Comparison of ENCODE assay signal across 23 cellular contexts in the genomic region with DNA sequence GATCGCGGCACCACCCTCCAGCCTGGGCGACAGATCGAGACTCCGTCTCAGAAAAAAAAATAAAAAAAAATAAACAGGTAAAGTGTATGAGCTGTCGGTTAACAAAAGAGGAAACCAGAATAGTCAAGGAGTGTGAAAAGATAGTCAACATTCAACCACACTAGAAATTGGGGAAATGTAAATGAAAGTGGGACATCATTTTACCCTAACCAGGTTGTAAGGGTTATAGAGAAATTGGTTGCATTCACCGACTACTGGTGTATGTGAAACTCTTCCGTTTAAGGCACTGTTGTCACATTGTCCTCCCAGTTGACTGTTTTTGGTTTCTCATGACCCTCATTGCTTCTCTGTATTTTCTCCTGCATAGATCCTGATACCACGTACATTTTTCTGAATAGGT.
DNase-seq lines count a peak whose midpoint lies in the region; ATAC-seq, FAIRE-seq and TF ChIP-seq lines count a peak whose summit lies in the region.
"Had no signal": no experiment of that assay in that cellular context is flagged by ENCODE, and none has a peak within 500 bp of the region (broad histone marks: within the 10 kb centered on the region; RNA-seq: fewer than 3 reads in every experiment).

No MANE protein-coding gene starts in this region.

- H3K27me3 ChIP-seq in Peyer's patch = no peaks in the 10 kb centered on the region

- no peak overlapping the region for H3K27ac ChIP-seq in Peyer's patch
- H3K27ac ChIP-seq: C4-2B, PC-9, RWPE1, SK-N-MC had no signal

- peak overlapping the region; percentile 2 for H3K27ac Mint-ChIP-seq in activated CD8-positive, alpha-beta T cell treated with anti-CD3 and anti-CD28 coated beads for 36 hours
- H3K27ac Mint-ChIP-seq in activated CD8-positive, alpha-beta T cell treated with anti-CD3 and anti-CD28 coated beads, Interleukin-2, amount 10 ng/mL, durations not matched to agents 7 days and 5 days = no peak overlapping the region
- peak overlapping the region in 5 of 6 donors; percentile 2 to 75 (median 5) for H3K27ac Mint-ChIP-seq in immature natural killer cell
- H3K27ac Mint-ChIP-seq in stimulated activated naive B cell treated with anti-CD40 and anti-IgM and Interleukin-4, amounts not matched to agents 10 μg/mL and 1 μg/mL and 100 μg/mL, for 72 hours = peak overlapping the region; percentile 51
- H3K27ac Mint-ChIP-seq: GM23338 had no signal

- H3K36me3 ChIP-seq in Peyer's patch = peaks cover 0 to 40% (median 0%) of the 10 kb centered on the region in 3 donors

- no peak for DNase-seq in activated CD8-positive, alpha-beta T cell treated with anti-CD3 and anti-CD28 coated beads for 36 hours
- no peak for DNase-seq in activated CD8-positive, alpha-beta T cell treated with anti-CD3 and anti-CD28 coated beads, Interleukin-2, amount 10 ng/mL, durations not matched to agents 7 days and 5 days
- DNase-seq in GM18507 (ENCODE audit: extremely low spot score, insufficient read length, low read depth) = no peak
- DNase-seq in immature natural killer cell = no peak
- no peak for DNase-seq in stimulated activated naive B cell treated with anti-CD40 and anti-IgM and Interleukin-4, amounts not matched to agents 10 μg/mL and 1 μg/mL and 100 μg/mL, for 72 hours
- DNase-seq in Peyer's patch = no peak
- DNase-seq in epidermal melanocyte (ENCODE audit: insufficient read length, low spot score) = no peak
- DNase-seq: AML-193, KBM-7, MM.1S, NCI-H1048, NCI-H1417 treated with DMSO at 0.1 percent for 48 hours, NCI-H1930, NCI-H510A treated with DMSO at 0.1 percent for 48 hours, NCI-H748 treated with DMSO at 0.1 percent for 48 hours, PC-9, SHP77 treated with DMSO at 0.1 percent for 48 hours had no signal

- POLR2A ChIA-PET in activated CD8-positive, alpha-beta T cell treated with anti-CD3 and anti-CD28 coated beads for 36 hours (lab: Charles Lee) = interaction anchor here (0.6 kb wide), 1 partner anchor 149 kb away, joined by 3 read pairs; no protein-coding TSS in a partner anchor
- POLR2A ChIA-PET in activated CD8-positive, alpha-beta T cell treated with anti-CD3 and anti-CD28 coated beads, Interleukin-2, amount 10 ng/mL, durations not matched to agents 7 days and 5 days (lab: Charles Lee) = no interaction called here

- no peak for ATAC-seq in activated CD8-positive, alpha-beta T cell treated with anti-CD3 and anti-CD28 coated beads for 36 hours
- ATAC-seq in activated CD8-positive, alpha-beta T cell treated with anti-CD3 and anti-CD28 coated beads, Interleukin-2, amount 10 ng/mL, durations not matched to agents 7 days and 5 days = no peak
- peak; percentile 72 to 73 for ATAC-seq in stimulated activated naive B cell treated with anti-CD40 and anti-IgM and Interleukin-4, amounts not matched to agents 10 μg/mL and 1 μg/mL and 100 μg/mL, for 72 hours (replicated peaks)
- ATAC-seq: GM23338, HCT116 had no signal

- CTCF ChIA-PET in activated CD8-positive, alpha-beta T cell treated with anti-CD3 and anti-CD28 coated beads for 36 hours (lab: Charles Lee) = no interaction called here
- CTCF ChIA-PET in activated CD8-positive, alpha-beta T cell treated with anti-CD3 and anti-CD28 coated beads, Interleukin-2, amount 10 ng/mL, durations not matched to agents 7 days and 5 days (lab: Charles Lee) = no interaction called here

- intact Hi-C loops in activated CD8-positive, alpha-beta T cell treated with anti-CD3 and anti-CD28 coated beads for 36 hours (cut with micrococcal nuclease) = no loop called here

- no peaks in the 10 kb centered on the region for H3K4me1 Mint-ChIP-seq in activated CD8-positive, alpha-beta T cell treated with anti-CD3 and anti-CD28 coated beads for 36 hours (ENCODE audit: low read depth)
- H3K4me1 Mint-ChIP-seq in activated CD8-positive, alpha-beta T cell treated with anti-CD3 and anti-CD28 coated beads, Interleukin-2, amount 10 ng/mL, durations not matched to agents 7 days and 5 days (ENCODE audit: low read depth) = no peaks in the 10 kb centered on the region
- peaks cover 2 to 9% of the 10 kb centered on the region in 2 donors for H3K4me1 Mint-ChIP-seq in immature natural killer cell
- H3K4me1 Mint-ChIP-seq in stimulated activated naive B cell treated with anti-CD40 and anti-IgM and Interleukin-4, amounts not matched to agents 10 μg/mL and 1 μg/mL and 100 μg/mL, for 72 hours = peaks cover 6 to 7% of the 10 kb centered on the region in 2 donors
- H3K4me1 Mint-ChIP-seq: GM23338 had no signal

- peak; percentile 38 for FAIRE-seq in GM18507 (lab: Jason Lieb, UNC)
- FAIRE-seq: G401.6 had no signal

- TF ChIP-seq CTCF in activated CD8-positive, alpha-beta T cell treated with anti-CD3 and anti-CD28 coated beads for 36 hours (IDR thresholded peaks at IDR 0.05) = no peak
- no peak for TF ChIP-seq CTCF in Peyer's patch (IDR thresholded peaks at IDR 0.05)

- no peaks in the 10 kb centered on the region for H3K9me3 ChIP-seq in Peyer's patch

- H3K4me1 ChIP-seq in Peyer's patch = no peaks in the 10 kb centered on the region

- no peaks in the 10 kb centered on the region for H3K9me3 Mint-ChIP-seq in activated CD8-positive, alpha-beta T cell treated with anti-CD3 and anti-CD28 coated beads for 36 hours
- no peaks in the 10 kb centered on the region for H3K9me3 Mint-ChIP-seq in activated CD8-positive, alpha-beta T cell treated with anti-CD3 and anti-CD28 coated beads, Interleukin-2, amount 10 ng/mL, durations not matched to agents 7 days and 5 days (ENCODE audit: insufficient read depth)
- H3K9me3 Mint-ChIP-seq in immature natural killer cell = no peaks in the 10 kb centered on the region
- no peaks in the 10 kb centered on the region for H3K9me3 Mint-ChIP-seq in stimulated activated naive B cell treated with anti-CD40 and anti-IgM and Interleukin-4, amounts not matched to agents 10 μg/mL and 1 μg/mL and 100 μg/mL, for 72 hours
- H3K9me3 Mint-ChIP-seq: GM23338 had no signal

- no peak overlapping the region for H3K4me3 Mint-ChIP-seq in activated CD8-positive, alpha-beta T cell treated with anti-CD3 and anti-CD28 coated beads for 36 hours
- H3K4me3 Mint-ChIP-seq in activated CD8-positive, alpha-beta T cell treated with anti-CD3 and anti-CD28 coated beads, Interleukin-2, amount 10 ng/mL, durations not matched to agents 7 days and 5 days = no peak overlapping the region
- no peak overlapping the region for H3K4me3 Mint-ChIP-seq in immature natural killer cell
- no peak overlapping the region for H3K4me3 Mint-ChIP-seq in stimulated activated naive B cell treated with anti-CD40 and anti-IgM and Interleukin-4, amounts not matched to agents 10 μg/mL and 1 μg/mL and 100 μg/mL, for 72 hours
- H3K4me3 Mint-ChIP-seq: GM23338 had no signal

- H3K27me3 Mint-ChIP-seq in activated CD8-positive, alpha-beta T cell treated with anti-CD3 and anti-CD28 coated beads for 36 hours = no peaks in the 10 kb centered on the region
- no peaks in the 10 kb centered on the region for H3K27me3 Mint-ChIP-seq in activated CD8-positive, alpha-beta T cell treated with anti-CD3 and anti-CD28 coated beads, Interleukin-2, amount 10 ng/mL, durations not matched to agents 7 days and 5 days (ENCODE audit: low read depth)
- H3K27me3 Mint-ChIP-seq in immature natural killer cell (ENCODE audit: low read depth in 3 of 3) = peaks cover 0 to 3% (median 0%) of the 10 kb centered on the region in 3 donors
- H3K27me3 Mint-ChIP-seq in stimulated activated naive B cell treated with anti-CD40 and anti-IgM and Interleukin-4, amounts not matched to agents 10 μg/mL and 1 μg/mL and 100 μg/mL, for 72 hours = no peaks in the 10 kb centered on the region

- peaks cover 15% of the 10 kb centered on the region for H3K36me3 Mint-ChIP-seq in activated CD8-positive, alpha-beta T cell treated with anti-CD3 and anti-CD28 coated beads for 36 hours (ENCODE audit: low read depth)
- H3K36me3 Mint-ChIP-seq in activated CD8-positive, alpha-beta T cell treated with anti-CD3 and anti-CD28 coated beads, Interleukin-2, amount 10 ng/mL, durations not matched to agents 7 days and 5 days (ENCODE audit: low read depth) = peaks cover 15% of the 10 kb centered on the region
- peaks cover 7 to 21% (median 8%) of the 10 kb centered on the region in 3 donors for H3K36me3 Mint-ChIP-seq in immature natural killer cell
- peaks cover 26 to 48% of the 10 kb centered on the region in 2 donors for H3K36me3 Mint-ChIP-seq in stimulated activated naive B cell treated with anti-CD40 and anti-IgM and Interleukin-4, amounts not matched to agents 10 μg/mL and 1 μg/mL and 100 μg/mL, for 72 hours

- no peak for TF ChIP-seq POLR2A in Peyer's patch (IDR thresholded peaks at IDR 0.05)

- no peak overlapping the region for H3K4me3 ChIP-seq in Peyer's patch
- H3K4me3 ChIP-seq: GM23338, PC-9, SK-N-MC had no signal

Comparison
In these comparisons a context has a peak if more than half of its experiments do, and no peak if none do; other contexts are left out.
1. ATAC-seq: peak in stimulated activated naive B cell treated with anti-CD40 and anti-IgM and Interleukin-4, amounts not matched to agents 10 μg/mL and 1 μg/mL and 100 μg/mL, for 72 hours (2 of 2); none in activated CD8-positive, alpha-beta T cell treated with anti-CD3 and anti-CD28 coated beads for 36 hours (single experiment) and activated CD8-positive, alpha-beta T cell treated with anti-CD3 and anti-CD28 coated beads, Interleukin-2, amount 10 ng/mL, durations not matched to agents 7 days and 5 days (single experiment).